ENCODE assay signal across 25 cellular contexts in genomic region chr22:40749829-40750228, GRCh38.
"Had no signal": no experiment of that assay in that cellular context is flagged by ENCODE, and none has a peak within 500 bp of the region (broad histone marks: within the 10 kb centered on the region; RNA-seq: fewer than 3 reads in every experiment).

No MANE protein-coding gene starts in this region.

- H3K27ac ChIP-seq: left lung, stomach, thoracic aorta, tibial artery, vagina had no signal

- H3K9me3 Mint-ChIP-seq: nephron, type B pancreatic cell had no signal

- H3K4me1 Mint-ChIP-seq: stimulated activated naive B cell treated with anti-CD40 and anti-IgM and Interleukin-4, amounts not matched to agents 10 μg/mL and 1 μg/mL and 100 μg/mL, for 72 hours had no signal

- H3K36me3 Mint-ChIP-seq: stimulated activated naive B cell treated with anti-CD40 and anti-IgM and Interleukin-4, amounts not matched to agents 10 μg/mL and 1 μg/mL and 100 μg/mL, for 72 hours; type B pancreatic cell had no signal

- H3K4me3 ChIP-seq: left lung, lung, ovary, skin epidermis, stomach, thoracic aorta, tibial artery, vagina had no signal

- H3K4me3 Mint-ChIP-seq: naive thymus-derived CD8-positive, alpha-beta T cell; nephron; stimulated activated naive B cell treated with anti-CD40 and anti-IgM and Interleukin-4, amounts not matched to agents 10 μg/mL and 1 μg/mL and 100 μg/mL, for 72 hours; type B pancreatic cell had no signal

- H3K4me1 ChIP-seq: left lung, stomach, tibial artery, vagina had no signal

- H3K27me3 Mint-ChIP-seq: naive thymus-derived CD8-positive, alpha-beta T cell; progenitor cell of endocrine pancreas; stimulated activated naive B cell treated with anti-CD40 and anti-IgM and Interleukin-4, amounts not matched to agents 10 μg/mL and 1 μg/mL and 100 μg/mL, for 72 hours; type B pancreatic cell had no signal

- ATAC-seq: left cardiac atrium; left lung; naive thymus-derived CD8-positive, alpha-beta T cell; right cardiac atrium; sciatic nerve; stimulated activated naive B cell treated with anti-CD40 and anti-IgM and Interleukin-4, amounts not matched to agents 10 μg/mL and 1 μg/mL and 100 μg/mL, for 72 hours; stimulated activated naive CD8-positive, alpha-beta T cell treated with anti-CD3 and anti-CD28 coated beads, Interleukin-15, Interleukin-2, amounts not matched to agents 100 U/mL and 50 U/mL, for 24 hours had no signal

- H3K27me3 ChIP-seq: left lung, ovary, stomach, tibial artery, vagina had no signal

- DNase-seq: head of caudate nucleus; hippocampal formation; kidney glomerular epithelial cell; left cardiac atrium; left lung; naive thymus-derived CD8-positive, alpha-beta T cell; ovary; retina; right cardiac atrium; stimulated activated CD4-positive, alpha-beta T cell treated with anti-CD3 and anti-CD28 coated beads, Interleukin-12 subunit alpha, Interleukin-12 subunit beta, amount 100 ng/mL, for 4 hours; stimulated activated CD4-positive, alpha-beta T cell treated with anti-CD3 and anti-CD28 coated beads, Interleukin-15, amount 100 ng/mL, for 24 hours; stimulated activated CD4-positive, alpha-beta T cell treated with anti-CD3 and anti-CD28 coated beads, Interleukin-2, amount 100 ng/mL, for 24 hours; stimulated activated CD4-positive, alpha-beta T cell treated with anti-CD3 and anti-CD28 coated beads, Interleukin-4, amount 100 ng/mL, for 1 hour; stimulated activated naive B cell treated with anti-CD40 and anti-IgM and Interleukin-4, amounts not matched to agents 10 μg/mL and 1 μg/mL and 100 μg/mL, for 72 hours; stimulated activated naive CD8-positive, alpha-beta T cell treated with anti-CD3 and anti-CD28 coated beads, Interleukin-15, Interleukin-2, amounts not matched to agents 100 U/mL and 50 U/mL, for 24 hours; stomach; tibial artery had no signal

- H3K36me3 ChIP-seq: left lung, ovary, stomach, thoracic aorta, tibial artery, vagina had no signal

- H3K9me3 ChIP-seq: thoracic aorta, vagina had no signal

- H3K27ac Mint-ChIP-seq: progenitor cell of endocrine pancreas, type B pancreatic cell had no signal
